Comparison of ENCODE assay signal across 22 cellular contexts in genomic region chr4:21386166-21386780, GRCh38.
"Had no signal": no experiment of that assay in that cellular context is flagged by ENCODE, and none has a peak within 500 bp of the region (broad histone marks: within the 10 kb centered on the region; RNA-seq: fewer than 3 reads in every experiment).

No MANE protein-coding gene starts in this region.

- H3K27ac ChIP-seq: coronary artery, dorsolateral prefrontal cortex, esophagus muscularis mucosa, foreskin keratinocyte, gastroesophageal sphincter, heart left ventricle, hepatocyte, left lung, lower lobe of right lung had no signal

- H3K4me3 ChIP-seq: coronary artery, dorsolateral prefrontal cortex, esophagus muscularis mucosa, gastroesophageal sphincter, heart left ventricle, hepatocyte, left lung, lower lobe of right lung had no signal

- H3K27me3 ChIP-seq: dorsolateral prefrontal cortex, esophagus muscularis mucosa, foreskin keratinocyte, gastroesophageal sphincter, heart left ventricle, hepatocyte, left lung had no signal

- H3K9me3 ChIP-seq: esophagus muscularis mucosa, left lung, lower lobe of right lung had no signal

- ATAC-seq: foreskin keratinocyte, gastroesophageal sphincter, heart left ventricle, left lung, left ventricle myocardium superior, lower lobe of right lung had no signal

- H3K27me3 Mint-ChIP-seq: memory B cell, naive B cell had no signal

- H3K4me1 Mint-ChIP-seq: immature natural killer cell, memory B cell, naive B cell had no signal

- H3K4me1 ChIP-seq: esophagus muscularis mucosa, foreskin keratinocyte, gastroesophageal sphincter, heart left ventricle, left lung, lower lobe of right lung had no signal

- H3K4me3 Mint-ChIP-seq: immature natural killer cell, memory B cell, naive B cell had no signal

- H3K27ac Mint-ChIP-seq: immature natural killer cell, memory B cell, naive B cell had no signal

- DNase-seq: dermis blood vessel endothelial cell; dorsolateral prefrontal cortex; effector CD4-positive, alpha-beta T cell; effector memory CD4-positive, alpha-beta T cell; heart left ventricle; hypothalamus; immature natural killer cell; islet precursor cell; kidney; kidney glomerular epithelial cell; left lung; left ventricle myocardium superior; lower lobe of right lung; mesendoderm; midbrain; naive B cell had no signal

- H3K36me3 ChIP-seq: esophagus muscularis mucosa, gastroesophageal sphincter, heart left ventricle, left lung, lower lobe of right lung had no signal

- H3K36me3 Mint-ChIP-seq: immature natural killer cell, memory B cell, naive B cell had no signal
